In genomic region chr2:189149981-189150380, GRCh38 we compare ENCODE assay signal across 11 cellular contexts. TPM values are rescaled to one million over a fixed set of nuclear protein-coding genes. Genes with fewer than 3 reads are reported as not detected.
DNase-seq lines count a peak whose midpoint lies in the region; ATAC-seq and TF ChIP-seq lines count a peak whose summit lies in the region.
"Had no signal": no experiment of that assay in that cellular context is flagged by ENCODE, and none has a peak within 500 bp of the region (broad histone marks: within the 10 kb centered on the region; RNA-seq: fewer than 3 reads in every experiment).

No MANE protein-coding gene starts in this region.

- TF ChIP-seq CTCF in coronary artery (IDR thresholded peaks at IDR 0.05) = no peak
- no peak for TF ChIP-seq CTCF in nephron (IDR thresholded peaks at IDR 0.05; ENCODE audit: unreplicated experiment in 3 of 3)
- TF ChIP-seq CTCF in CD14-positive monocyte (IDR thresholded peaks at IDR 0.05) = no peak
- TF ChIP-seq CTCF in spleen (IDR thresholded peaks at IDR 0.05 in 8 of 11, conservative IDR thresholded peaks at IDR 0.05 in 3 of 11) = no peak
- no peak for TF ChIP-seq CTCF in nephron progenitor cell (IDR thresholded peaks at IDR 0.05)

- H3K4me3 Mint-ChIP-seq in nephron = no peak overlapping the region
- H3K4me3 Mint-ChIP-seq in CD14-positive monocyte = no peak overlapping the region
- H3K4me3 Mint-ChIP-seq in nephron progenitor cell = no peak overlapping the region

- WGBS in spleen, 5 donors = 21 to 29% (median 29%) methylated on average over 2 of the region's 2 CpGs
- WGBS in aorta, 2 donors = 1 to 5% methylated on average over 2 of the region's 2 CpGs

- H3K27ac Mint-ChIP-seq in nephron (peak overlapping the region; percentile 50 to 73 (median 54)), CD14-positive monocyte (no peak overlapping the region), nephron progenitor cell (no peak overlapping the region)

- intact Hi-C loops in CD14-positive monocyte (cut with micrococcal nuclease) (no loop called here), spleen (cut with DNase I; ENCODE audit: low total_unique reads) (no loop called here), aorta (cut with DNase I) (no loop called here)

- H3K36me3 Mint-ChIP-seq in nephron (ENCODE audit: low read depth) (peaks cover 10% of the 10 kb centered on the region), CD14-positive monocyte (no peaks in the 10 kb centered on the region), nephron progenitor cell (ENCODE audit: low read depth) (peaks cover 26% of the 10 kb centered on the region)

- no peaks in the 10 kb centered on the region for H3K27me3 ChIP-seq in spleen (replicated peaks in 1 of 7)
- H3K27me3 ChIP-seq in aorta (ENCODE audit: control insufficient read depth in 1 of 2, insufficient read depth in 2 of 2, low read length in 1 of 2) = no peaks in the 10 kb centered on the region

- ATAC-seq in aorta (ENCODE audit: low FRiP score) = no peak
- ATAC-seq: lower lobe of right lung had no signal

- H3K27me3 Mint-ChIP-seq in nephron (ENCODE audit: low read depth) (no peaks in the 10 kb centered on the region), CD14-positive monocyte (ENCODE audit: low read depth in 3 of 3) (peaks cover 0 to 4% (median 1%) of the 10 kb centered on the region in 3 donors), nephron progenitor cell (ENCODE audit: low read depth, poor library complexity) (no peaks in the 10 kb centered on the region)

- H3K36me3 ChIP-seq in spleen (no peaks in the 10 kb centered on the region), aorta (ENCODE audit: control insufficient read depth in 1 of 2, insufficient read depth in 2 of 2, low read length in 1 of 2) (no peaks in the 10 kb centered on the region)
- H3K36me3 ChIP-seq: lower lobe of right lung had no signal

- TF ChIP-seq POLR2A in spleen (IDR thresholded peaks at IDR 0.05) = no peak

- no peaks in the 10 kb centered on the region for H3K4me1 ChIP-seq in spleen
- H3K4me1 ChIP-seq in aorta (ENCODE audit: control insufficient read depth in 1 of 2, insufficient read depth in 2 of 2, low read length in 2 of 2) = peaks cover 2 to 9% of the 10 kb centered on the region in 2 donors

- peak; percentile 41 for DNase-seq in COR-L47 (lab: John Stamatoyannopoulos, UW)
- DNase-seq in NCI-H2029 (lab: John Stamatoyannopoulos, UW) = peak; percentile 14
- no peak for DNase-seq in coronary artery (ENCODE audit: low spot score)
- DNase-seq in CD14-positive monocyte (ENCODE audit: low spot score) = no peak
- no peak for DNase-seq in spleen
- no peak for DNase-seq in aorta
- no peak for DNase-seq in nephron progenitor cell
- DNase-seq: activated CD8-positive, alpha-beta memory T cell treated with anti-CD3 and anti-CD28 coated beads for 24 hours; DMS153; lower lobe of right lung had no signal

- H3K4me3 ChIP-seq in coronary artery = no peak overlapping the region
- H3K4me3 ChIP-seq in spleen = no peak overlapping the region
- H3K4me3 ChIP-seq in aorta (ENCODE audit: low read length in 2 of 2) = no peak overlapping the region
- H3K4me3 ChIP-seq: lower lobe of right lung had no signal

- H3K9me3 ChIP-seq in spleen = no peaks in the 10 kb centered on the region
- no peaks in the 10 kb centered on the region for H3K9me3 ChIP-seq in aorta (ENCODE audit: control insufficient read depth, low read length)
- H3K9me3 ChIP-seq: lower lobe of right lung had no signal

- H3K27ac ChIP-seq in coronary artery (peak overlapping the region; percentile 7 to 36), spleen (no peak overlapping the region), aorta (ENCODE audit: low read depth in 1 of 2, low read length in 2 of 2) (peak overlapping the region in 1 of 2 donors; percentile 57)
- H3K27ac ChIP-seq: lower lobe of right lung had no signal

- no peaks in the 10 kb centered on the region for H3K9me3 Mint-ChIP-seq in nephron
- no peaks in the 10 kb centered on the region for H3K9me3 Mint-ChIP-seq in CD14-positive monocyte
- H3K9me3 Mint-ChIP-seq in nephron progenitor cell = peaks cover 4% of the 10 kb centered on the region

- peaks cover 35% of the 10 kb centered on the region for H3K4me1 Mint-ChIP-seq in nephron
- no peaks in the 10 kb centered on the region for H3K4me1 Mint-ChIP-seq in CD14-positive monocyte
- peaks cover 7% of the 10 kb centered on the region for H3K4me1 Mint-ChIP-seq in nephron progenitor cell

RNA-seq across cellular contexts. Expression of gene COL5A2, which starts 29.6 kb away (rescaled TPM):
- polyA plus RNA-seq in CD14-positive monocyte (not detected), spleen (1 to 10 TPM; 3.4 to 5.5 (median 4.4) TPM), aorta (100 to 1,000 TPM in 1 of 2 donors, 10 to 100 TPM in 1; 13.3 to 131 TPM)
- total RNA-seq in spleen (10 to 100 TPM; 12.6 to 35.7 (median 19.8) TPM), aorta (100 to 1,000 TPM in 1 of 2 donors, 10 to 100 TPM in 1; 81.0 to 115 TPM)

Comparison
In these comparisons a context has a peak if more than half of its experiments do, and no peak if none do; other contexts are left out.
1. DNase-seq: peak in COR-L47 (single experiment) and NCI-H2029 (single experiment); none in coronary artery (single experiment), CD14-positive monocyte (single experiment), spleen (single experiment), aorta (0 of 2) and nephron progenitor cell (single experiment).
2. H3K27ac ChIP-seq: peak in coronary artery (2 of 2); none in spleen (0 of 8).
3. H3K27ac Mint-ChIP-seq: peak in nephron (3 of 3); none in CD14-positive monocyte (0 of 7) and nephron progenitor cell (single experiment).
4. RNA of gene COL5A2, which starts 29.6 kb away (polyA plus RNA-seq): 13.3 to 131 TPM in aorta and 3.4 to 5.5 TPM in spleen; not detected in CD14-positive monocyte; every median in the first group is over 4 times any median in the second.